ENCODE assay signal across 8 cellular contexts in the genomic region with DNA sequence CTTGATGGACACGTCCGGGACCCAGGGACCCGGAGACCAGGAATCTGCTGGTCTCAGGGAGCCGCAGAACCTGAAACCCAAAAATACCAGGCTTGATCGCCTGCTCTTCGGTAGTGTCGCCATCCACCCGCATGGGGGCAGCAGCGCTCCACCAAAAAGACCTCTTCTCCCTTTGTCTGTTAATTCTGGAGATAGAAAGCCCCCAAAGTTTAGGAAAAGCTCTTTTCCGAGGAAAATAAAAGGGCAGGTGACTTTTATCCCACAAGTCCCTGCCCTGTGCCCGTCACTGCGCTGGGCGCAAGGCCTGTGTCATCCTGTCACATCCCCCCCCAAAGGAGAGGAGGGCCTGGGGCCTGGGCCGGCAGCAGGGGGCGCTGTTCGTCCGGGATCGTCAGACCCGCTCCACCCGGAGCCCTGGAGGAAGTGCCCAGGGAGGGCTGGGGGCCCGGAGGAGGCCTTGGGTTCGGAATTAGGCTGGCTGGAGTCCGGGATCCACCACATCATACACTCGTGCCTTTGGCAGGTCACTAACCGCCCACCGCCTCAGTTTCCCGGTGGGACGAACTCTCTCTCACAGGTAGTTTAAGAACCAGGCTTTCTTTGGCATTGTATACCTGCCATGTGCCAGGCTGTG. TPM values are rescaled to one million over a fixed set of nuclear protein-coding genes. Genes with fewer than 3 reads are reported as not detected.
DNase-seq lines count a peak whose midpoint lies in the region; ATAC-seq, FAIRE-seq and TF ChIP-seq lines count a peak whose summit lies in the region.

No MANE protein-coding gene starts in this region.

- no peak for FAIRE-seq in A549 (lab: Jason Lieb, UNC)

- H3K9me3 ChIP-seq in A549 (no peaks in the 10 kb centered on the region), right lobe of liver (peaks cover 0 to 3% (median 0%) of the 10 kb centered on the region in 4 donors)

- no peak for TF ChIP-seq EP300 in A549 (IDR thresholded peaks at IDR 0.05)

- POLR2A ChIA-PET in A549 (lab: Yijun Ruan, JAX) = no interaction called here

- 14% methylated on average over 18 of the region's 28 CpGs for WGBS in A549 (ENCODE audit: missing lambda C conversion rate)
- WGBS in right lobe of liver (ENCODE audit: insufficient coverage, low coverage, low lambda C conversion rate, missing lambda C conversion rate) = 0% methylated on average over 24 of the region's 28 CpGs

- peak; percentile 100 for TF ChIP-seq CTCF in A549 (IDR thresholded peaks at IDR 0.05)
- TF ChIP-seq CTCF in right lobe of liver (IDR thresholded peaks at IDR 0.05) = peak; percentile 95 to 100 (median 98)

- DNase-seq in A549 (ENCODE audit: low read depth in 1 of 2, low spot score in 1 of 2) = peak; percentile 77 to 80
- peak; percentile 13 for DNase-seq in NCI-H510A (lab: John Stamatoyannopoulos, UW)
- peak; percentile 93 for DNase-seq in activated CD4-positive, alpha-beta T cell treated with anti-CD3 and anti-CD28 coated beads, Interleukin-2, amount 50 U/mL, for 1 hour
- peak; percentile 72 for DNase-seq in dedifferentiated amniotic fluid mesenchymal stem cell (ENCODE audit: extremely low spot score)
- DNase-seq in right lobe of liver = peak; percentile 85 to 90 (median 88)
- peak; percentile 97 for DNase-seq in stimulated activated CD4-positive, alpha-beta T cell treated with anti-CD3 and anti-CD28 coated beads, Interleukin-4, amount 100 ng/mL, for 1 hour

- CTCF ChIA-PET in A549 (lab: Yijun Ruan, JAX) = interaction anchor here (0.6 to 5.6 kb wide), 87 partner anchors 9 to 543 kb away, joined by 3 to 117 read pairs (median 5); partner anchors contain the start of genes AJUBA, CDH24, DAD1 and LRP10

- H3K27me3 ChIP-seq in right lobe of liver = no peaks in the 10 kb centered on the region

- peak overlapping the region; percentile 80 for H3K4me2 ChIP-seq in A549

- H3K27ac ChIP-seq in A549 (peak overlapping the region; percentile 81 to 87), right lobe of liver (peak overlapping the region; percentile 20 to 43 (median 33))

- intact Hi-C loops in right lobe of liver (cut with DNase I) = loop anchor here (10.0 kb wide), 2 partner anchors 98 to 162 kb away; no protein-coding TSS in a partner anchor

- TF ChIP-seq POLR2A in A549 (IDR thresholded peaks at IDR 0.05; ENCODE audit: low read length) = no peak
- no peak for TF ChIP-seq POLR2A in right lobe of liver (IDR thresholded peaks at IDR 0.05)

- peak overlapping the region; percentile 23; the same call in 1 of the 3 replicates for H3K4me3 ChIP-seq in A549
- H3K4me3 ChIP-seq in right lobe of liver = peak overlapping the region in 1 of 3 donors; percentile 27

- no peaks in the 10 kb centered on the region for H3K36me3 ChIP-seq in right lobe of liver

- ATAC-seq in A549 (peak; percentile 86 to 92), GM18511 (IDR thresholded peaks at IDR 0.05; ENCODE audit: unreplicated experiment) (peak; percentile 30), HG03135 (IDR thresholded peaks at IDR 0.05; ENCODE audit: unreplicated experiment) (peak; percentile 25), right lobe of liver (peak; percentile 84 to 88 (median 84))

- H3K4me1 ChIP-seq in A549 (peaks cover 6% of the 10 kb centered on the region; the same call in 1 of the 3 replicates), right lobe of liver (peaks cover 0 to 22% (median 7%) of the 10 kb centered on the region in 4 donors)

- peak; percentile 89 to 100 for TF ChIP-seq RAD21 in A549 (conservative IDR thresholded peaks at IDR 0.05 in 1 of 2, IDR thresholded peaks at IDR 0.05 in 1 of 2)

TF ChIP-seq in A549, 52 proteins besides CTCF, POLR2A, EP300 and RAD21:
- TF ChIP-seq JUN (IDR thresholded peaks at IDR 0.05) = 0 out of 5 replicates have a peak, but pooled peaks of 1 of the 2 experiments have one; percentile 38
- TF ChIP-seq PHF8 (IDR thresholded peaks at IDR 0.05; ENCODE audit: borderline replicate concordance, low read depth) = no peak
- TF ChIP-seq BHLHE40 (IDR thresholded peaks at IDR 0.05; ENCODE audit: low read depth, low read length) = no peak
- TF ChIP-seq RFX5 (IDR thresholded peaks at IDR 0.05) = peak; percentile 40; the same call in 1 of the 2 replicates
- TF ChIP-seq SMC3 (IDR thresholded peaks at IDR 0.05) = peak; percentile 98
- TF ChIP-seq, protein P1, sequence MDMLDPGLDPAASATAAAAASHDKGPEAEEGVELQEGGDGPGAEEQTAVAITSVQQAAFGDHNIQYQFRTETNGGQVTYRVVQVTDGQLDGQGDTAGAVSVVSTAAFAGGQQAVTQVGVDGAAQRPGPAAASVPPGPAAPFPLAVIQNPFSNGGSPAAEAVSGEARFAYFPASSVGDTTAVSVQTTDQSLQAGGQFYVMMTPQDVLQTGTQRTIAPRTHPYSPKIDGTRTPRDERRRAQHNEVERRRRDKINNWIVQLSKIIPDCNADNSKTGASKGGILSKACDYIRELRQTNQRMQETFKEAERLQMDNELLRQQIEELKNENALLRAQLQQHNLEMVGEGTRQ (IDR thresholded peaks at IDR 0.05) = no peak
- no peak for TF ChIP-seq EHMT2 (IDR thresholded peaks at IDR 0.05; ENCODE audit: low read depth)
- no peak for TF ChIP-seq TP53 (CRISPR knock-in tag; IDR thresholded peaks at IDR 0.05)
- TF ChIP-seq, protein P2, sequence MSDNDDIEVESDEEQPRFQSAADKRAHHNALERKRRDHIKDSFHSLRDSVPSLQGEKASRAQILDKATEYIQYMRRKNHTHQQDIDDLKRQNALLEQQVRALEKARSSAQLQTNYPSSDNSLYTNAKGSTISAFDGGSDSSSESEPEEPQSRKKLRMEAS (IDR thresholded peaks at IDR 0.05) = no peak
- TF ChIP-seq MYC (IDR thresholded peaks at IDR 0.05; ENCODE audit: borderline replicate concordance, low read length) = 0 out of 2 replicates have a peak, but pooled peaks have one; percentile 25
- no peak for TF ChIP-seq RARB (CRISPR knock-in tag; IDR thresholded peaks at IDR 0.05)
- TF ChIP-seq REST (IDR thresholded peaks at IDR 0.05) = no peak

RNA-seq across cellular contexts. Expression of gene DAD1, which starts 31.9 kb away (rescaled TPM):
- polyA plus RNA-seq in A549 (2011; rRNA removed) (458 and 474 TPM in 2 replicates), A549 (2017; fragmentation: RNase III; extraction: RNeasy Plus Mini Kit Qiagen cat#74134 plus additional on column Dnase treatment) (314 to 317 TPM (median 317 TPM) in 3 replicates)
- 417 and 429 TPM in 2 replicates for polyA plus RNA-seq in A549 (2012; cell fraction: cytosol; rRNA removed)
- polyA plus RNA-seq in A549 (2012; cell fraction: nucleus; rRNA removed) = 241 and 387 TPM in 2 replicates
- 144 and 183 TPM in 2 replicates for polyA minus RNA-seq in A549 (2011; rRNA and poly(A)+ RNA removed)
- 100 to 1,000 TPM; 107 to 249 (median 133) TPM for total RNA-seq in right lobe of liver

RNA-seq across cellular contexts. Expression of gene ABHD4, which starts 41.0 kb away (rescaled TPM):
- 58.3 and 75.0 TPM in 2 replicates for polyA plus RNA-seq in A549 (2011; rRNA removed)
- polyA plus RNA-seq in A549 (2012; cell fraction: cytosol; rRNA removed) = 70.0 and 92.8 TPM in 2 replicates
- 89.5 and 91.0 TPM in 2 replicates for polyA plus RNA-seq in A549 (2012; cell fraction: nucleus; rRNA removed)
- polyA plus RNA-seq in A549 (2017; fragmentation: RNase III; extraction: RNeasy Plus Mini Kit Qiagen cat#74134 plus additional on column Dnase treatment) = 63.4 to 70.7 TPM (median 66.5 TPM) in 3 replicates
- 57.6 and 74.4 TPM in 2 replicates for polyA minus RNA-seq in A549 (2011; rRNA and poly(A)+ RNA removed)
- total RNA-seq in right lobe of liver = 10 to 100 TPM; 12.7 to 38.1 (median 18.5) TPM

Comparison
In these comparisons a context has a peak if more than half of its experiments do, and no peak if none do; other contexts are left out.
1. ATAC-seq: peak in every context shown above with its lines; median percentile 89 in A549; 84 in right lobe of liver; 30 in GM18511; 25 in HG03135.
2. DNase-seq: peak in every context shown above with its lines; median percentile 97 in stimulated activated CD4-positive, alpha-beta T cell treated with anti-CD3 and anti-CD28 coated beads, Interleukin-4, amount 100 ng/mL, for 1 hour; 93 in activated CD4-positive, alpha-beta T cell treated with anti-CD3 and anti-CD28 coated beads, Interleukin-2, amount 50 U/mL, for 1 hour; 88 in right lobe of liver; 78 in A549; 72 in dedifferentiated amniotic fluid mesenchymal stem cell; 13 in NCI-H510A.